In genomic region chr13:21745307-21745706, GRCh38 we compare ENCODE assay signal across 27 cellular contexts.
"Had no signal": no experiment of that assay in that cellular context is flagged by ENCODE, and none has a peak within 500 bp of the region (broad histone marks: within the 10 kb centered on the region; RNA-seq: fewer than 3 reads in every experiment).

No MANE protein-coding gene starts in this region.

- H3K4me1 ChIP-seq: colonic mucosa, esophagus muscularis mucosa, esophagus squamous epithelium, gastrocnemius medialis, gastroesophageal sphincter, heart left ventricle, heart right ventricle had no signal

- DNase-seq: colonic mucosa; cortex of kidney; dermis blood vessel endothelial cell; dorsolateral prefrontal cortex; effector CD4-positive, alpha-beta T cell; effector CD8-positive, alpha-beta T cell; effector memory CD4-positive, alpha-beta T cell; effector memory CD8-positive, alpha-beta T cell; endodermal cell; esophagus squamous epithelium; foreskin fibroblast; foreskin keratinocyte; foreskin melanocyte; gastrocnemius medialis; glutamatergic neuron; head of caudate nucleus; heart left ventricle; heart right ventricle had no signal

- H3K27me3 ChIP-seq: colonic mucosa, dorsolateral prefrontal cortex, esophagus muscularis mucosa, esophagus squamous epithelium, foreskin keratinocyte, gastrocnemius medialis, gastroesophageal sphincter, heart right ventricle, hepatocyte had no signal

- H3K4me2 ChIP-seq: hepatocyte had no signal

- ATAC-seq: effector memory CD8-positive, alpha-beta T cell; esophagus mucosa; foreskin keratinocyte; gastrocnemius medialis; gastroesophageal sphincter; heart left ventricle; heart right ventricle had no signal

- H2AFZ ChIP-seq: hepatocyte had no signal

- H3K36me3 ChIP-seq: colonic mucosa, esophagus muscularis mucosa, esophagus squamous epithelium, gastrocnemius medialis, gastroesophageal sphincter, heart left ventricle, heart right ventricle had no signal

- H3K9me3 ChIP-seq: colonic mucosa, esophagus muscularis mucosa, esophagus squamous epithelium, gastrocnemius medialis had no signal

- H3K27ac ChIP-seq: colonic mucosa, coronary artery, dorsolateral prefrontal cortex, epithelial cell of prostate, esophagus muscularis mucosa, esophagus squamous epithelium, foreskin keratinocyte, gastrocnemius medialis, gastroesophageal sphincter, heart left ventricle, heart right ventricle, hepatocyte had no signal

- H3K4me3 ChIP-seq: colonic mucosa, coronary artery, dorsolateral prefrontal cortex, esophagus muscularis mucosa, esophagus squamous epithelium, gastrocnemius medialis, gastroesophageal sphincter, heart left ventricle, heart right ventricle, hepatocyte had no signal

- H3K79me2 ChIP-seq: hepatocyte had no signal

- FAIRE-seq: endometrium, endothelial cell of umbilical vein, frontal cortex had no signal
